In genomic region chr5:168943999-168944398, GRCh38 we compare ENCODE assay signal across 31 cellular contexts.
DNase-seq lines count a peak whose midpoint lies in the region; ATAC-seq and TF ChIP-seq lines count a peak whose summit lies in the region.
"Had no signal": no experiment of that assay in that cellular context is flagged by ENCODE, and none has a peak within 500 bp of the region (broad histone marks: within the 10 kb centered on the region; RNA-seq: fewer than 3 reads in every experiment).

No MANE protein-coding gene starts in this region.

- DNase-seq in cardiac muscle cell (ENCODE audit: low read depth in 1 of 2, low spot score in 1 of 2) (peak; percentile 21 to 69), right atrium auricular region (ENCODE audit: low spot score) (no peak), left kidney (ENCODE audit: low read depth, low spot score) (peak; percentile 44), type B pancreatic cell (ENCODE audit: extremely low spot score, unreplicated experiment) (no peak), OCI-M1 (lab: John Stamatoyannopoulos, UW) (no peak), GM23338 (ENCODE audit: low spot score) (no peak)
- DNase-seq: activated CD4-positive, alpha-beta T cell treated with anti-CD3 and anti-CD28 coated beads, Interleukin-2, amount 50 U/mL, for 4 hours; activated T-cell treated with anti-CD3 and anti-CD28 coated beads, Interleukin-2, amount 50 U/mL, for 48 hours; caudate nucleus; CD4-positive, CD25-positive, alpha-beta regulatory T cell; esophagus squamous epithelium; foreskin melanocyte; mammary epithelial cell; NCI-H1105; NCI-H187 treated with DMSO at 0.1 percent for 48 hours; NCI-H226; NCI-H774; stimulated activated CD4-positive, alpha-beta T cell treated with anti-CD3 and anti-CD28 coated beads, Interleukin-12 subunit alpha, Interleukin-12 subunit beta, amount 100 ng/mL, for 4 hours; stimulated activated CD4-positive, alpha-beta T cell treated with anti-CD3 and anti-CD28 coated beads, Interleukin-2, amount 100 ng/mL, for 48 hours; stomach; thyroid gland had no signal

- H3K36me3 ChIP-seq in cardiac muscle cell: no peaks in the 10 kb centered on the region
- no peaks in the 10 kb centered on the region for H3K36me3 ChIP-seq in right atrium auricular region
- H3K36me3 ChIP-seq in GM23338 (ENCODE audit: insufficient read depth): no peaks in the 10 kb centered on the region
- H3K36me3 ChIP-seq: esophagus squamous epithelium, stomach, thyroid gland, vagina had no signal

- H3K27me3 Mint-ChIP-seq in type B pancreatic cell: peaks cover 44% of the 10 kb centered on the region
- H3K27me3 Mint-ChIP-seq in GM23338 (ENCODE audit: insufficient read depth, low read depth, poor library complexity): peaks cover 4% of the 10 kb centered on the region

- H3K36me3 Mint-ChIP-seq in type B pancreatic cell (no peaks in the 10 kb centered on the region), GM23338 (ENCODE audit: low read depth) (no peaks in the 10 kb centered on the region)
- H3K36me3 Mint-ChIP-seq: CD4-positive, CD25-positive, alpha-beta regulatory T cell had no signal

- no peaks in the 10 kb centered on the region for H3K79me2 ChIP-seq in GM23338 (replicated peaks; ENCODE audit: insufficient read depth)

- no peak overlapping the region for H3K4me3 ChIP-seq in cardiac muscle cell
- H3K4me3 ChIP-seq in right atrium auricular region: no peak overlapping the region
- H3K4me3 ChIP-seq in GM23338: no peak overlapping the region
- H3K4me3 ChIP-seq: esophagus squamous epithelium, K562, SK-N-MC, stomach, thyroid gland, vagina had no signal

- H3K27ac Mint-ChIP-seq in type B pancreatic cell (peak overlapping the region; percentile 21), GM23338 (no peak overlapping the region)
- H3K27ac Mint-ChIP-seq: CD4-positive, CD25-positive, alpha-beta regulatory T cell; dendritic cell treated with granulocyte-macrophage colony-stimulating factor and Interleukin-4, amounts not matched to agents 40 ng/mL and 50 ng/mL, for 4 days had no signal

- peak overlapping the region; percentile 73 for H3K27ac ChIP-seq in cardiac muscle cell
- H3K27ac ChIP-seq in right atrium auricular region: peak overlapping the region in 1 of 2 donors; percentile 55
- no peak overlapping the region for H3K27ac ChIP-seq in GM23338 (ENCODE audit: low read depth)
- H3K27ac ChIP-seq: esophagus squamous epithelium, parathyroid adenoma, RWPE1, SK-N-MC, stomach, thyroid gland, vagina had no signal

- no peak overlapping the region for H2AFZ ChIP-seq in GM23338
- H2AFZ ChIP-seq: parathyroid adenoma had no signal

- H3K9me3 ChIP-seq in cardiac muscle cell (ENCODE audit: low read depth): no peaks in the 10 kb centered on the region
- H3K9me3 ChIP-seq in right atrium auricular region: no peaks in the 10 kb centered on the region
- H3K9me3 ChIP-seq: esophagus squamous epithelium, stomach, thyroid gland, vagina had no signal

- H3K4me2 ChIP-seq in GM23338: no peak overlapping the region

- H3K27me3 ChIP-seq in cardiac muscle cell (no peaks in the 10 kb centered on the region), right atrium auricular region (no peaks in the 10 kb centered on the region), GM23338 (ENCODE audit: insufficient read depth) (no peaks in the 10 kb centered on the region)
- H3K27me3 ChIP-seq: esophagus squamous epithelium, stomach, thyroid gland, vagina had no signal

- peaks cover 36% of the 10 kb centered on the region for H3K4me1 Mint-ChIP-seq in type B pancreatic cell (ENCODE audit: unreplicated experiment)
- peaks cover 18% of the 10 kb centered on the region for H3K4me1 Mint-ChIP-seq in GM23338
- H3K4me1 Mint-ChIP-seq: CD4-positive, CD25-positive, alpha-beta regulatory T cell had no signal

- H3K4me1 ChIP-seq in cardiac muscle cell (ENCODE audit: low read depth) (peaks cover 36% of the 10 kb centered on the region), right atrium auricular region (peaks cover 0 to 27% of the 10 kb centered on the region in 2 donors), GM23338 (ENCODE audit: insufficient read depth) (peaks cover 7% of the 10 kb centered on the region; the same call in 1 of the 2 replicates)
- H3K4me1 ChIP-seq: vagina had no signal

- no peak for TF ChIP-seq CTCF in cardiac muscle cell (IDR thresholded peaks at IDR 0.05; ENCODE audit: low read depth, low read length)
- no peak for TF ChIP-seq CTCF in right atrium auricular region (IDR thresholded peaks at IDR 0.05)
- no peak for TF ChIP-seq CTCF in type B pancreatic cell (conservative IDR thresholded peaks at IDR 0.05)
- TF ChIP-seq CTCF in GM23338 (conservative IDR thresholded peaks at IDR 0.05; ENCODE audit: low read depth in 2 of 2): no peak

- H4K20me1 ChIP-seq in GM23338 (replicated peaks; ENCODE audit: insufficient read depth): no peaks in the 10 kb centered on the region

- H3K9me3 Mint-ChIP-seq in type B pancreatic cell: no peaks in the 10 kb centered on the region
- no peaks in the 10 kb centered on the region for H3K9me3 Mint-ChIP-seq in GM23338
- H3K9me3 Mint-ChIP-seq: CD4-positive, CD25-positive, alpha-beta regulatory T cell; dendritic cell treated with granulocyte-macrophage colony-stimulating factor and Interleukin-4, amounts not matched to agents 40 ng/mL and 50 ng/mL, for 4 days had no signal

- no peaks in the 10 kb centered on the region for H3F3A ChIP-seq in GM23338 (replicated peaks; ENCODE audit: low read depth)

- no peaks in the 10 kb centered on the region for H3K9me2 ChIP-seq in GM23338 (ENCODE audit: insufficient read depth)

- ATAC-seq in SK-N-SH treated with all-trans-retinoic acid at 6 μM for 48 hours (peak; percentile 45), GM18870 (IDR thresholded peaks at IDR 0.05; ENCODE audit: unreplicated experiment) (no peak), GM23338 (no peak)
- ATAC-seq: activated CD4-positive, CD25-positive, alpha-beta regulatory T cell treated with anti-CD3 and anti-CD28 coated beads, Interleukin-2, amount 50 U/mL, for 24 hours; K562; sciatic nerve had no signal

- H3K4me3 Mint-ChIP-seq in type B pancreatic cell (peak overlapping the region; percentile 44), GM23338 (no peak overlapping the region)
- H3K4me3 Mint-ChIP-seq: CD4-positive, CD25-positive, alpha-beta regulatory T cell; dendritic cell treated with granulocyte-macrophage colony-stimulating factor and Interleukin-4, amounts not matched to agents 40 ng/mL and 50 ng/mL, for 4 days had no signal

TF ChIP-seq in SK-N-SH treated with all-trans-retinoic acid at 6 μM for 48 hours, 23 proteins besides CTCF, POLR2A, EP300 and RAD21 (continues in another document):
- TF ChIP-seq ISL1 (CRISPR knock-in tag; IDR thresholded peaks at IDR 0.05) (peak; percentile 89), TSHZ2 (CRISPR knock-in tag; IDR thresholded peaks at IDR 0.05) (peak; percentile 97), OSR1 (CRISPR knock-in tag; IDR thresholded peaks at IDR 0.05) (no peak), SNAI2 (CRISPR knock-in tag; IDR thresholded peaks at IDR 0.05) (peak; percentile 45), TCF4 (CRISPR knock-in tag; IDR thresholded peaks at IDR 0.05; ENCODE audit: borderline replicate concordance) (peak; percentile 90)

TF ChIP-seq in GM23338, 12 proteins besides CTCF, POLR2A, EP300 and RAD21:
- TF ChIP-seq EZH2 (IDR thresholded peaks at IDR 0.05; ENCODE audit: low read depth, unreplicated experiment) (no peak), POLR2AphosphoS5 (IDR thresholded peaks at IDR 0.05; ENCODE audit: low read depth) (no peak), ETS1 (IDR thresholded peaks at IDR 0.05) (no peak), EZH2phosphoT487 (IDR thresholded peaks at IDR 0.05; ENCODE audit: unreplicated experiment) (no peak), ZNF331 (CRISPR knock-in tag; IDR thresholded peaks at IDR 0.05; ENCODE audit: low read depth) (no peak)
TF ChIP-seq in GM23338: peak in this region for 0.

Comparison
In these comparisons a context has a peak if more than half of its experiments do, and no peak if none do; other contexts are left out.
1. DNase-seq: peak in cardiac muscle cell (2 of 2) and left kidney (single experiment); none in right atrium auricular region (single experiment), type B pancreatic cell (single experiment), OCI-M1 (single experiment) and GM23338 (single experiment).